ENCODE assay signal across 27 cellular contexts in genomic region chr2:11071939-11072338, GRCh38.
"Had no signal": no experiment of that assay in that cellular context is flagged by ENCODE, and none has a peak within 500 bp of the region (broad histone marks: within the 10 kb centered on the region; RNA-seq: fewer than 3 reads in every experiment).

No MANE protein-coding gene starts in this region.

- H3K36me3 Mint-ChIP-seq: activated CD4-positive, alpha-beta memory T cell treated with anti-CD3 and anti-CD28 coated beads for 36 hours; activated naive CD4-positive, alpha-beta T cell treated with anti-CD3 and anti-CD28 coated beads, Interleukin-2, amount 10 ng/mL, durations not matched to agents 7 days and 5 days; activated naive CD8-positive, alpha-beta T cell; brain had no signal

- H3K4me1 Mint-ChIP-seq: activated naive CD8-positive, alpha-beta T cell treated with anti-CD3 and anti-CD28 coated beads, Interleukin-2, amount 50 U/mL, for 24 hours had no signal

- H3K4me3 ChIP-seq: MG63 had no signal

- H3K27me3 ChIP-seq: MG63 had no signal

- DNase-seq: activated CD4-positive, alpha-beta T cell treated with anti-CD3 and anti-CD28 coated beads, Interleukin-2, amount 50 U/mL, for 1 hour; activated CD8-positive, alpha-beta memory T cell treated with anti-CD3 and anti-CD28 coated beads, Interleukin-2, amount 50 U/mL, for 4 hours; activated effector memory CD4-positive, alpha-beta T cell treated with Interleukin-2 at 50 U/mL for 16 hours; activated naive CD4-positive, alpha-beta T cell treated with anti-CD3 and anti-CD28 coated beads, Interleukin-2, amount 10 ng/mL, durations not matched to agents 7 days and 5 days; activated naive CD8-positive, alpha-beta T cell treated with anti-CD3 and anti-CD28 coated beads, Interleukin-2, amount 50 U/mL, for 24 hours; activated T-cell treated with anti-CD3 and anti-CD28 coated beads for 4 hours; activated T-cell treated with anti-CD3 and anti-CD28 coated beads, Interleukin-2, amount 50 U/mL, for 4 hours; anterior cingulate cortex; caudate nucleus; cerebellar nuclear complex; Karpas-422; MG63; NCI-H1092; NCI-H1436 treated with DMSO at 0.1 percent for 48 hours; NCI-H2029 treated with DMSO at 0.1 percent for 48 hours; NCI-H2107; NCI-H2171; NCI-H526; NCI-H748 treated with DMSO at 0.1 percent for 48 hours; NK-92 treated with Interleukin-12 subunit alpha and Interleukin-12 subunit beta, amount 100 ng/mL, for 24 hours; Right ventricle myocardium superior; SW 1271; T-helper 9 cell had no signal

- H3K36me3 ChIP-seq: MG63 had no signal

- H3K27ac Mint-ChIP-seq: activated CD4-positive, alpha-beta memory T cell treated with anti-CD3 and anti-CD28 coated beads for 36 hours; activated naive CD4-positive, alpha-beta T cell treated with anti-CD3 and anti-CD28 coated beads, Interleukin-2, amount 10 ng/mL, durations not matched to agents 7 days and 5 days; activated naive CD8-positive, alpha-beta T cell; activated naive CD8-positive, alpha-beta T cell treated with anti-CD3 and anti-CD28 coated beads, Interleukin-2, amount 50 U/mL, for 24 hours; activated T-helper 1 cell treated with anti-CD3 and anti-CD28 coated beads, Interleukin-12 subunit alpha, Interleukin-12 subunit beta, Interleukin-2, Interleukin-4 antibody, amounts not matched to agents 30 ng/mL and 10 ng/mL and 1 ng/mL, durations not matched to agents 14 hours and 24 hours and 36 hours; brain had no signal

- H3K9me3 Mint-ChIP-seq: activated CD4-positive, alpha-beta memory T cell treated with anti-CD3 and anti-CD28 coated beads for 36 hours; activated naive CD4-positive, alpha-beta T cell treated with anti-CD3 and anti-CD28 coated beads, Interleukin-2, amount 10 ng/mL, durations not matched to agents 7 days and 5 days; activated naive CD8-positive, alpha-beta T cell treated with anti-CD3 and anti-CD28 coated beads, Interleukin-2, amount 50 U/mL, for 24 hours; activated T-helper 1 cell treated with anti-CD3 and anti-CD28 coated beads, Interleukin-12 subunit alpha, Interleukin-12 subunit beta, Interleukin-2, Interleukin-4 antibody, amounts not matched to agents 30 ng/mL and 10 ng/mL and 1 ng/mL, durations not matched to agents 14 hours and 24 hours and 36 hours had no signal

- H3K4me3 Mint-ChIP-seq: activated CD4-positive, alpha-beta memory T cell treated with anti-CD3 and anti-CD28 coated beads for 36 hours; activated naive CD4-positive, alpha-beta T cell treated with anti-CD3 and anti-CD28 coated beads, Interleukin-2, amount 10 ng/mL, durations not matched to agents 7 days and 5 days; activated naive CD8-positive, alpha-beta T cell; activated naive CD8-positive, alpha-beta T cell treated with anti-CD3 and anti-CD28 coated beads, Interleukin-2, amount 50 U/mL, for 24 hours; activated T-cell treated with anti-CD3 and anti-CD28 coated beads, Interleukin-2, amount 50 U/mL, for 4 hours; activated T-helper 1 cell treated with anti-CD3 and anti-CD28 coated beads, Interleukin-12 subunit alpha, Interleukin-12 subunit beta, Interleukin-2, Interleukin-4 antibody, amounts not matched to agents 30 ng/mL and 10 ng/mL and 1 ng/mL, durations not matched to agents 14 hours and 24 hours and 36 hours; brain had no signal
